ENCODE assay signal across 8 cellular contexts in genomic region chr14:70822706-70823185, GRCh38. TPM values are rescaled to one million over a fixed set of nuclear protein-coding genes. Genes with fewer than 3 reads are reported as not detected.
DNase-seq lines count a peak whose midpoint lies in the region; ATAC-seq, FAIRE-seq and TF ChIP-seq lines count a peak whose summit lies in the region.

No MANE protein-coding gene starts in this region.

- CTCF ChIA-PET in GM12878 (lab: Yijun Ruan, JAX): interaction anchor here (0.8 to 10.9 kb wide), 5 partner anchors 49 to 132 kb away, joined by 3 to 160 read pairs (median 4); partner anchors contain the start of gene PCNX1

- peak overlapping the region; percentile 66 for H2AFZ ChIP-seq in GM12878 (ENCODE audit: control insufficient read depth, low read depth, low read length)

- POLR2A ChIA-PET in GM12878 (lab: Charles Lee): interaction anchor here (0.9 to 1.8 kb wide), 2 partner anchors 64 to 155 kb away, joined by 3 to 5 read pairs; no protein-coding TSS in a partner anchor

- FAIRE-seq in GM12878 (lab: Jason Lieb, UNC) (no peak), kidney (lab: Jason Lieb, UNC) (no peak)

- H3K9me3 ChIP-seq in GM12878 (replicated peaks; ENCODE audit: control insufficient read depth, insufficient read depth, low read length) (no peaks in the 10 kb centered on the region; the same call in 2 of the 3 replicates), kidney (ENCODE audit: control insufficient read depth in 1 of 2, low read length in 2 of 2) (no peaks in the 10 kb centered on the region), stomach (no peaks in the 10 kb centered on the region)

- in situ Hi-C loops in GM12878 (cut with MboI): no loop called here

- peak overlapping the region; percentile 92 for H3K4me2 ChIP-seq in GM12878 (ENCODE audit: control insufficient read depth, insufficient read depth)

- no peak for DNase-seq in GM06990 (ENCODE audit: extremely low read depth, insufficient read length)
- DNase-seq in NCI-H2171 treated with DMSO at 0.1 percent for 48 hours (lab: John Stamatoyannopoulos, UW): peak; percentile 36
- DNase-seq in GM12878 (ENCODE audit: low read depth, low spot score): no peak
- DNase-seq in kidney: peak; percentile 82
- peak; percentile 41 for DNase-seq in stomach
- DNase-seq in A172 (ENCODE audit: low spot score): no peak
- no peak for DNase-seq in T-helper 9 cell

- peak overlapping the region; percentile 8; the same call in 1 of the 2 replicates for H3K9ac ChIP-seq in GM12878 (ENCODE audit: control insufficient read depth, insufficient read depth, low read length)
- no peak overlapping the region for H3K9ac ChIP-seq in kidney (ENCODE audit: low read length in 2 of 2)

- H3K79me2 ChIP-seq in GM12878 (ENCODE audit: control insufficient read depth, insufficient read depth, low read length): no peaks in the 10 kb centered on the region

- no peak for TF ChIP-seq CTCF in GM06990 (IDR thresholded peaks at IDR 0.05; ENCODE audit: insufficient read depth, low read length, poor library complexity, severe bottlenecking)
- TF ChIP-seq CTCF in GM12878 (IDR thresholded peaks at IDR 0.05 in 2 of 3, conservative IDR thresholded peaks at IDR 0.05 in 1 of 3; ENCODE audit: control insufficient read depth in 2 of 3, extremely low read depth in 1 of 3, insufficient read depth in 1 of 3, low read depth in 3 of 3, low read length in 3 of 3): no peak
- TF ChIP-seq CTCF in kidney (IDR thresholded peaks at IDR 0.05; ENCODE audit: borderline replicate concordance, extremely low read depth, insufficient read depth): no peak
- no peak for TF ChIP-seq CTCF in stomach (IDR thresholded peaks at IDR 0.05)

- H3K4me3 ChIP-seq in GM06990 (replicated peaks; ENCODE audit: low read depth, low read length) (peak overlapping the region; percentile 65), GM12878 (peak overlapping the region; percentile 74), kidney (ENCODE audit: low read length in 2 of 2) (peak overlapping the region; percentile 45 to 63), stomach (peak overlapping the region; percentile 48 to 77 (median 66))

- TF ChIP-seq RAD21 in GM12878 (IDR thresholded peaks at IDR 0.05; ENCODE audit: insufficient read depth, low read depth, low read length): no peak

- H3K27ac ChIP-seq in GM12878 (ENCODE audit: control insufficient read depth, insufficient read depth) (no peak overlapping the region), kidney (ENCODE audit: low read depth in 2 of 2, low read length in 2 of 2) (no peak overlapping the region), stomach (peak overlapping the region in 1 of 5 donors; percentile 44)

- TF ChIP-seq POLR2A in GM12878 (IDR thresholded peaks at IDR 0.05; ENCODE audit: low read depth, low read length) (no peak), stomach (IDR thresholded peaks at IDR 0.05) (no peak)

- ATAC-seq in GM12878 (peak; percentile 5; the same call in 1 of the 3 replicates), GM19023 (IDR thresholded peaks at IDR 0.05; ENCODE audit: unreplicated experiment) (no peak)

- H3K36me3 ChIP-seq in GM06990 (ENCODE audit: control insufficient read depth, insufficient read depth, low read length) (no peaks in the 10 kb centered on the region), GM12878 (ENCODE audit: control insufficient read depth in 2 of 2, insufficient read depth in 2 of 2, low read length in 1 of 2) (no peaks in the 10 kb centered on the region), kidney (ENCODE audit: control insufficient read depth in 1 of 2, insufficient read depth in 2 of 2, low read length in 2 of 2) (no peaks in the 10 kb centered on the region), stomach (no peaks in the 10 kb centered on the region)

- H3K4me1 ChIP-seq in GM12878 (ENCODE audit: control insufficient read depth, insufficient read depth, low read length) (peaks cover 4% of the 10 kb centered on the region; the same call in 1 of the 2 replicates), kidney (ENCODE audit: control insufficient read depth in 1 of 2, insufficient read depth in 1 of 2, low read depth in 1 of 2, low read length in 2 of 2) (peaks cover 0 to 3% of the 10 kb centered on the region in 2 donors), stomach (peaks cover 10 to 23% (median 20%) of the 10 kb centered on the region in 4 donors)

- SMC1A ChIA-PET in GM12878 (lab: Charles Lee; ENCODE audit: uncharacterized antibody, unreplicated experiment): interaction anchor here (0.6 to 9.6 kb wide), 9 partner anchors 49 to 220 kb away, joined by 3 to 119 read pairs (median 3); no protein-coding TSS in a partner anchor

- no peaks in the 10 kb centered on the region for H4K20me1 ChIP-seq in GM12878 (ENCODE audit: control insufficient read depth, insufficient read depth)

- intact Hi-C loops in GM12878 (cut with micrococcal nuclease; ENCODE audit: unreplicated experiment) (no loop called here), kidney (cut with DNase I) (no loop called here), stomach (cut with DNase I; ENCODE audit: low total_unique reads) (loop anchor here (10.0 kb wide), 2 partner anchors 152 to 188 kb away; no protein-coding TSS in a partner anchor)

- BruUV-seq in GM12878 (replicated peaks; lab: Mats Ljungman, UMichigan): no TSS peak

- 17% methylated on average over 14 of the region's 19 CpGs for WGBS in GM12878 (ENCODE audit: insufficient coverage, insufficient replicate concordance, low lambda C conversion rate, missing lambda C conversion rate)
- WGBS in stomach, 5 donors: 9 to 11% (median 11%) methylated on average over 14 to 19 of the region's 19 CpGs

- H3K27me3 ChIP-seq in GM06990 (replicated peaks; ENCODE audit: control insufficient read depth, insufficient read depth, low read length) (no peaks in the 10 kb centered on the region), GM12878 (replicated peaks in 1 of 2; ENCODE audit: control insufficient read depth in 2 of 2, insufficient read depth in 2 of 2, low read length in 1 of 2) (peaks cover 0 to 5% of the 10 kb centered on the region in 2 experiments; a peak in 1 of 4 replicates), stomach (peaks cover 0 to 37% (median 0%) of the 10 kb centered on the region in 3 donors)

- RAD21 ChIA-PET in GM12878 (lab: Charles Lee; ENCODE audit: unreplicated experiment): interaction anchor here (0.8 to 8.6 kb wide), 6 partner anchors 8 to 150 kb away, joined by 3 to 98 read pairs (median 6); partner anchors contain the start of genes MAP3K9 and PCNX1

- TF ChIP-seq EP300 in GM12878 (IDR thresholded peaks at IDR 0.05; ENCODE audit: borderline replicate concordance in 1 of 2, control insufficient read depth in 1 of 2, low read depth in 2 of 2, low read length in 2 of 2) (no peak), stomach (IDR thresholded peaks at IDR 0.05) (no peak)

TF ChIP-seq in GM12878, 131 proteins besides CTCF, POLR2A, EP300 and RAD21:
- no peak for TF ChIP-seq SMAD1 (IDR thresholded peaks at IDR 0.05; ENCODE audit: low read depth, partially characterized antibody)
- TF ChIP-seq BHLHE40 (IDR thresholded peaks at IDR 0.05; ENCODE audit: borderline replicate concordance in 1 of 2, low read depth in 2 of 2, low read length in 1 of 2): no peak
- peak; percentile 25; the same call in 1 of the 2 replicates for TF ChIP-seq IKZF1 (conservative IDR thresholded peaks at IDR 0.05)

RNA-seq across cellular contexts. Expression of gene MAP3K9, which starts 13.4 kb away (rescaled TPM):
- 8.9 and 12.9 TPM in 2 replicates for total RNA-seq in GM12878 (2013; cell fraction: nucleolus; rRNA removed)
- 3.2 and 4.8 TPM in 2 replicates for total RNA-seq in GM12878 (2014; rRNA removed)
- total RNA-seq in GM12878 (2014; rRNA removed; fragmentation: Illumina TruSeq; extraction: Trizol): 3.3 TPM in 2 replicates
- 7.5 and 7.9 TPM in 2 replicates for total RNA-seq in GM12878 (2021)
- polyA plus RNA-seq in GM12878 (2011; ENCODE audit: low read depth): 1.9 TPM
- polyA plus RNA-seq in GM12878 (2011; rRNA removed): 1.6 and 2.8 TPM in 2 replicates
- 2.3 and 2.4 TPM in 2 replicates for polyA plus RNA-seq in GM12878 (2011; cell fraction: cytosol; rRNA removed)
- 3.9 and 5.0 TPM in 2 replicates for polyA plus RNA-seq in GM12878 (2011; cell fraction: nucleus; rRNA removed)
- polyA plus RNA-seq in GM12878 (2012): 2.9 and 3.3 TPM in 2 replicates
- polyA plus RNA-seq in GM12878 (2014; fragmentation: Illumina TruSeq; extraction: Trizol): 3.4 and 4.1 TPM in 2 replicates
- polyA plus RNA-seq in GM12878 (2014; fragmentation: Nextera tagmentation; extraction: Ambion mirVana): under 1 TPM; 0.48 to 0.58 TPM
- 3.0 and 3.3 TPM in 2 replicates for polyA plus RNA-seq in GM12878 (2014; rRNA removed)
- 1 to 10 TPM; 1.3 TPM for polyA plus RNA-seq in GM12878 (2016; fragmentation: Nextera tagmentation; extraction: Ambion mirVana)
- 4.7 and 5.1 TPM in 2 replicates for polyA minus RNA-seq in GM12878 (2011; rRNA and poly(A)+ RNA removed)
- polyA minus RNA-seq in GM12878 (2011; cell fraction: cytosol; rRNA and poly(A)+ RNA removed): 1.7 and 1.8 TPM in 2 replicates
- polyA minus RNA-seq in GM12878 (2011; cell fraction: nucleus; rRNA and poly(A)+ RNA removed): 2.2 and 3.8 TPM in 2 replicates
- total RNA-seq in kidney: 8.3 TPM
- polyA plus RNA-seq in kidney (ENCODE audit: insufficient read depth, low read depth, low replicate concordance): 1.0 TPM
- total RNA-seq in stomach: 10 to 100 TPM in 1 of 5 donors, 1 to 10 TPM in 4; 7.0 to 11.0 (median 8.5) TPM
- polyA plus RNA-seq in stomach: 1 to 10 TPM in 2 of 3 donors, under 1 TPM in 1; 0.46 to 1.7 (median 1.1) TPM
- total RNA-seq in A172 (2014; rRNA removed; shearing (Covaris generic)): 2.1 and 2.9 TPM in 2 replicates

Comparison
In these comparisons a context has a peak if more than half of its experiments do, and no peak if none do; other contexts are left out.
1. DNase-seq: peak in NCI-H2171 treated with DMSO at 0.1 percent for 48 hours (single experiment), kidney (single experiment) and stomach (single experiment); none in GM06990 (single experiment), GM12878 (single experiment), A172 (single experiment) and T-helper 9 cell (single experiment).
2. Peak in every context shown above with its lines, with median percentiles within 50 percentile points of each other: H3K4me3 ChIP-seq.